Comparison of ENCODE assay signal across 8 cellular contexts in the genomic region with DNA sequence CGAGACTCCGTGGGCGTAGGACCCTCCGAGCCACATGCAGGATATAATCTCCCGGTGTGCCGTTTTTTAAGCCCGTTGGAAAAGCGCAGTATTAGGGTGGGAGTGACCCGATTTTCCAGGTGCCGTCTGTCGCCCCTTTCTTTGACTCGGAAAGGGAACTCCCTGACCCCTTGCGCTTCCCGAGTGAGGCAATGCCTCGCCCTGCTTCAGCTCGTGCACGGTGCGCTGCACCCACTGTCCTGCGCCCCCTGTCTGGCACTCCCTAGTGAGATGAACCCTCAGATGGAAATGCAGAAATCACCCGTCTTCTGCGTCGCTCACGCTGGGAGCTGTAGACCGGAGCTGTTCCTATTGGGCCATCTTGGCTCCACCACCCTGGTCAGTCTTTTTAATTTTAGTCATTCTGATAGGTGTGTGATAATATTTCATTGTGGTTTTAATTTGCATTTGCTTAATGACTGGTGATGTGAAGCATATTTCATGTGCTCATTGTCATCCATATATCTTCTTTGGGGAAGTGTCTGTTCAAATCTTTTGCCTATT. TPM values are rescaled to one million over a fixed set of nuclear protein-coding genes. Genes with fewer than 3 reads are reported as not detected.
DNase-seq lines count a peak whose midpoint lies in the region; ATAC-seq and TF ChIP-seq lines count a peak whose summit lies in the region.
"Not testable (repeated sequence)": the region's sequence is repeated elsewhere in the genome, so short reads cannot be mapped to it uniquely, and the experiment has no call there.

No MANE protein-coding gene starts in this region.

- not testable (repeated sequence) for H3K9me3 ChIP-seq in HUES64 (ENCODE audit: insufficient read depth, low read depth, low read length); PC-3 (ENCODE audit: low read length); heart right ventricle; neural cell (ENCODE audit: low read length)

- H3F3A ChIP-seq in PC-3 (ENCODE audit: low read length, unreplicated experiment); neural cell (ENCODE audit: insufficient read depth, low read length, poor library complexity, severe bottlenecking): not testable (repeated sequence)

- H3K4me3 Mint-ChIP-seq in activated CD4-positive, alpha-beta memory T cell treated with anti-CD3 and anti-CD28 coated beads for 36 hours, result peak overlapping the region; percentile 88
- H3K4me3 Mint-ChIP-seq in brain, result peak overlapping the region; percentile 91 to 98 (median 95)

- not testable (repeated sequence) for H3K27me3 Mint-ChIP-seq in activated CD4-positive, alpha-beta memory T cell treated with anti-CD3 and anti-CD28 coated beads for 36 hours; brain

- TF ChIP-seq EP300 in neural cell (conservative IDR thresholded peaks at IDR 0.05; ENCODE audit: poor library complexity, severe bottlenecking), result not testable (repeated sequence)

- DNase-seq in PC-3 (peak; percentile 14), heart right ventricle (peak in 1 of 2 donors; percentile 49)
- peak; percentile 72 for DNase-seq in activated CD4-positive, alpha-beta memory T cell treated with anti-CD3 and anti-CD28 coated beads for 36 hours
- DNase-seq in stimulated activated CD8-positive, alpha-beta memory T cell treated with anti-CD3 and anti-CD28 coated beads, Interleukin-15, amount 100 ng/mL, for 24 hours (ENCODE audit: low read depth), result peak; percentile 17

- BruUV-seq in PC-3 (replicated peaks; lab: Mats Ljungman, UMichigan), result TSS peak; percentile 22

- H3K4me1 ChIP-seq in HUES64 (ENCODE audit: insufficient read depth, low read length); PC-3 (ENCODE audit: insufficient read depth, low read length): not testable (repeated sequence)
- peaks cover 0 to 12% (median 7%) of the 10 kb centered on the region in 9 donors for H3K4me1 ChIP-seq in heart right ventricle

- H3K27ac ChIP-seq in C4-2B (peak overlapping the region; percentile 76), heart right ventricle (peak overlapping the region in 8 of 10 donors; percentile 27 to 75 (median 50))
- not testable (repeated sequence) for H3K27ac ChIP-seq in HUES64 (ENCODE audit: low read depth, low read length); PC-3 (ENCODE audit: low read length); neural cell (ENCODE audit: low read length)

- CTCF ChIA-PET in PC-3 (lab: Charles Lee), result not testable (repeated sequence)
- CTCF ChIA-PET in activated CD4-positive, alpha-beta memory T cell treated with anti-CD3 and anti-CD28 coated beads for 36 hours (lab: Charles Lee), result interaction anchor here (0.6 to 1.1 kb wide), 4 partner anchors 54 to 105 kb away, joined by 3 to 4 read pairs (median 3); no protein-coding TSS in a partner anchor

- peak overlapping the region; percentile 66 for H3K27ac Mint-ChIP-seq in activated CD4-positive, alpha-beta memory T cell treated with anti-CD3 and anti-CD28 coated beads for 36 hours
- peak overlapping the region; percentile 90 to 98 (median 97) for H3K27ac Mint-ChIP-seq in brain

- H3K9me2 ChIP-seq in PC-3 (replicated peaks; ENCODE audit: low read length); neural cell (ENCODE audit: insufficient read depth, low read length): not testable (repeated sequence)

- intact Hi-C loops in PC-3 (cut with micrococcal nuclease); activated CD4-positive, alpha-beta memory T cell treated with anti-CD3 and anti-CD28 coated beads for 36 hours (cut with micrococcal nuclease); heart right ventricle (cut with DNase I): not testable (repeated sequence)

- POLR2A ChIA-PET in PC-3 (lab: Charles Lee; ENCODE audit: unreplicated experiment); activated CD4-positive, alpha-beta memory T cell treated with anti-CD3 and anti-CD28 coated beads for 36 hours (lab: Charles Lee): not testable (repeated sequence)

- not testable (repeated sequence) for H3K36me3 Mint-ChIP-seq in activated CD4-positive, alpha-beta memory T cell treated with anti-CD3 and anti-CD28 coated beads for 36 hours; brain

- H3K4me3 ChIP-seq in HUES64 (ENCODE audit: low read length) (peak overlapping the region; percentile 70), PC-3 (ENCODE audit: low read length) (peak overlapping the region; percentile 72), heart right ventricle (peak overlapping the region; percentile 23 to 83 (median 61)), neural cell (ENCODE audit: low read length) (peak overlapping the region; percentile 61)

- H3K9ac ChIP-seq in HUES64 (ENCODE audit: low read depth, low read length), result peak overlapping the region; percentile 81
- not testable (repeated sequence) for H3K9ac ChIP-seq in PC-3 (ENCODE audit: low read length); neural cell (ENCODE audit: low read length)

- not testable (repeated sequence) for H3K79me2 ChIP-seq in PC-3 (ENCODE audit: low read length); neural cell (replicated peaks; ENCODE audit: insufficient read depth, low read length)

- peaks cover 13% of the 10 kb centered on the region for H3K4me1 Mint-ChIP-seq in activated CD4-positive, alpha-beta memory T cell treated with anti-CD3 and anti-CD28 coated beads for 36 hours (ENCODE audit: low read depth)
- H3K4me1 Mint-ChIP-seq in brain, result peaks cover 18% of the 10 kb centered on the region

- not testable (repeated sequence) for TF ChIP-seq RAD21 in neural cell (conservative IDR thresholded peaks at IDR 0.05)

- 5% methylated on average over 24 of the region's 24 CpGs for WGBS in HUES64
- 13 to 15% methylated on average over 23 to 24 of the region's 24 CpGs for WGBS in heart right ventricle, 2 donors

- TF ChIP-seq CTCF in C4-2B (conservative IDR thresholded peaks at IDR 0.05), result peak; percentile 27
- not testable (repeated sequence) for TF ChIP-seq CTCF in PC-3 (conservative IDR thresholded peaks at IDR 0.05; ENCODE audit: low read depth, low read length)
- peak; percentile 15 to 33 for TF ChIP-seq CTCF in brain (conservative IDR thresholded peaks at IDR 0.05)
- TF ChIP-seq CTCF in heart right ventricle (IDR thresholded peaks at IDR 0.05), result peak in 8 of 9 donors; percentile 10 to 56 (median 40)
- TF ChIP-seq CTCF in neural cell (IDR thresholded peaks at IDR 0.05; ENCODE audit: poor library complexity, severe bottlenecking), result peak; percentile 54

- H2AFZ ChIP-seq in PC-3 (ENCODE audit: low read length), result peak overlapping the region; percentile 74
- H2AFZ ChIP-seq in neural cell (ENCODE audit: low read depth, low read length), result not testable (repeated sequence)

- H3K36me3 ChIP-seq in HUES64 (ENCODE audit: insufficient read depth, low read length); PC-3 (ENCODE audit: low read depth, low read length); heart right ventricle; neural cell (ENCODE audit: insufficient read depth, low read length): not testable (repeated sequence)

- not testable (repeated sequence) for H4K20me1 ChIP-seq in PC-3 (ENCODE audit: low read length); neural cell (ENCODE audit: insufficient read depth)

- ATAC-seq in PC-3, result peak; percentile 43
- ATAC-seq in heart right ventricle, result not testable (repeated sequence)

- peak overlapping the region; percentile 80 for H3K4me2 ChIP-seq in PC-3 (ENCODE audit: low read length)
- not testable (repeated sequence) for H3K4me2 ChIP-seq in neural cell (ENCODE audit: low read length)

- peaks cover 47% of the 10 kb centered on the region for H3K27me3 ChIP-seq in HUES64 (ENCODE audit: insufficient read depth, low read length)
- H3K27me3 ChIP-seq in PC-3 (ENCODE audit: low read length); heart right ventricle; neural cell (ENCODE audit: insufficient read depth, low read depth, low read length): not testable (repeated sequence)

- H3K9me3 Mint-ChIP-seq in activated CD4-positive, alpha-beta memory T cell treated with anti-CD3 and anti-CD28 coated beads for 36 hours, result not testable (repeated sequence)
- H3K9me3 Mint-ChIP-seq in brain, result peaks cover 11 to 31% (median 16%) of the 10 kb centered on the region in 5 experiments

TF ChIP-seq in neural cell, 6 proteins besides CTCF, POLR2A, EP300 and RAD21:
- TF ChIP-seq SMC3 (conservative IDR thresholded peaks at IDR 0.05; ENCODE audit: poor library complexity), result peak; percentile 42
TF ChIP-seq in neural cell: peak in this region for 1; not testable (repeated sequence) for 5.

RNA-seq across cellular contexts. Expression of gene ACR, which starts 19.0 kb away (rescaled TPM):
- not detected for polyA plus RNA-seq in HUES64 (2013, experiment 1 of 2)
- not detected for polyA plus RNA-seq in HUES64 (2013, experiment 2 of 2)
- not detected in 2 replicates for total RNA-seq in PC-3 (2014; rRNA removed)
- not detected for total RNA-seq in activated CD4-positive, alpha-beta memory T cell treated with anti-CD3 and anti-CD28 coated beads for 36 hours
- polyA plus RNA-seq in brain (ENCODE audit: insufficient read depth, low read depth, low replicate concordance), result 3.0 TPM
- total RNA-seq in heart right ventricle, result 1 to 10 TPM in 1 of 10 donors, under 1 TPM in 8, not detected in 1; 0.28 to 1.1 (median 0.50) TPM
- polyA plus RNA-seq in heart right ventricle, result under 1 TPM; 0.13 to 0.66 TPM
- polyA plus RNA-seq in neural cell, result not detected in 2 replicates
- polyA minus RNA-seq in neural cell, result not detected in 2 replicates

RNA-seq across cellular contexts. Expression of gene RABL2B, which starts 26.4 kb away (rescaled TPM):
- 15.8 TPM for polyA plus RNA-seq in HUES64 (2013, experiment 1 of 2)
- 18.4 TPM for polyA plus RNA-seq in HUES64 (2013, experiment 2 of 2)
- 6.3 and 6.6 TPM in 2 replicates for total RNA-seq in PC-3 (2014; rRNA removed)
- total RNA-seq in activated CD4-positive, alpha-beta memory T cell treated with anti-CD3 and anti-CD28 coated beads for 36 hours, result 10 to 100 TPM; 20.0 to 21.8 TPM
- 19.7 TPM for polyA plus RNA-seq in brain (ENCODE audit: insufficient read depth, low read depth, low replicate concordance)
- 1 to 10 TPM; 4.7 to 9.2 (median 7.4) TPM for total RNA-seq in heart right ventricle
- 10 to 100 TPM in 1 of 2 donors, 1 to 10 TPM in 1; 6.5 to 11.6 TPM for polyA plus RNA-seq in heart right ventricle
- polyA plus RNA-seq in neural cell, result 26.2 and 29.1 TPM in 2 replicates
- 19.9 and 20.7 TPM in 2 replicates for polyA minus RNA-seq in neural cell
